Comparison of ENCODE assay signal across 26 cellular contexts in the genomic region with DNA sequence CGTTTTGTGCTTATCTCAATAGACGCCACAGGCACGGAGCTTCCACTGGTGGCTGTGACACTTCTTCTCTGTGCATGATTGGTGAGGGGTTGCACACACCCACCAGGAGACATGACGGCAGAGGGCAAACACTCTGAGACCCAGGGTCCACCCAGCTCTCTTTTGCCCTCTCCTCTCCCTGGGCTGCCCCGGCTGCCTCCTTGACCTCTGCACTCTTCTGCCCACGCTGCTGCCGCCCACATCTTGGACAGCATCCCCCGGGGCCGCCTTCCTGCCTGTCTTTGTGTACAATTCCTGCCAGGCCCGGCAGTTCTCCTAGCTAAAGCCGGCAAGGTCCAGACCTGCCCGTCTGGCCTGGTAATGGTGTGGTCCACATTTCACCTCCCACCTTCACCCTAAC. TPM values are rescaled to one million over a fixed set of nuclear protein-coding genes. Genes with fewer than 3 reads are reported as not detected.
DNase-seq lines count a peak whose midpoint lies in the region; ATAC-seq, FAIRE-seq and TF ChIP-seq lines count a peak whose summit lies in the region.
"Had no signal": no experiment of that assay in that cellular context is flagged by ENCODE, and none has a peak within 500 bp of the region (broad histone marks: within the 10 kb centered on the region; RNA-seq: fewer than 3 reads in every experiment).

No MANE protein-coding gene starts in this region.

- no peak overlapping the region for H3K4ac ChIP-seq in neuronal stem cell (ENCODE audit: low read length)

- TF ChIP-seq EP300 in K562 (IDR thresholded peaks at IDR 0.05; ENCODE audit: low read length) (no peak), HepG2 (IDR thresholded peaks at IDR 0.05; ENCODE audit: low read depth in 2 of 2, low read length in 2 of 2) (no peak), HepG2 (CRISPR knock-in tag; IDR thresholded peaks at IDR 0.05; ENCODE audit: borderline replicate concordance) (no peak)

- BruUV-seq in K562 (replicated peaks; lab: Mats Ljungman, UMichigan) (no TSS peak), HepG2 (replicated peaks; lab: Mats Ljungman, UMichigan) (no TSS peak)

- peaks cover 0 to 6% of the 10 kb centered on the region in 2 experiments; a peak in 1 of 5 replicates for H3K27me3 ChIP-seq in K562 (ENCODE audit: control insufficient read depth in 2 of 2, insufficient read depth in 2 of 2, low read length in 2 of 2)
- peaks cover 1 to 6% of the 10 kb centered on the region in 2 experiments; a peak in 1 of 5 replicates for H3K27me3 ChIP-seq in HepG2 (ENCODE audit: control insufficient read depth in 1 of 2, insufficient read depth in 2 of 2, low read length in 2 of 2)
- H3K27me3 ChIP-seq in neuronal stem cell (ENCODE audit: control insufficient read depth in 3 of 3, insufficient read depth in 3 of 3, low read depth in 1 of 3, low read length in 3 of 3), result no peaks in the 10 kb centered on the region
- H3K27me3 ChIP-seq in upper lobe of right lung, result no peaks in the 10 kb centered on the region
- H3K27me3 ChIP-seq: BLaER1 treated with 17β-estradiol and CSF1 and Interleukin-3, amounts not matched to agents 10 nM and 100 nM; SJCRH30 had no signal

- H3K23ac ChIP-seq in neuronal stem cell (ENCODE audit: low read depth, low read length, poor library complexity), result no peak overlapping the region

- CTCF ChIA-PET in HEK293 (lab: Yijun Ruan, JAX) (interaction anchor here (0.8 kb wide), 1 partner anchor 55 kb away, joined by 6 read pairs; no protein-coding TSS in a partner anchor), K562 (lab: Yijun Ruan, JAX; ENCODE audit: low intra/inter-chr PET ratio) (no interaction called here), HepG2 (lab: Yijun Ruan, JAX; ENCODE audit: low intra/inter-chr PET ratio, low total read pairs) (no interaction called here)

- WGBS in K562 (ENCODE audit: insufficient coverage, low coverage, missing lambda C conversion rate), result 36% methylated on average over 9 of the region's 12 CpGs
- 4% methylated on average over 10 of the region's 12 CpGs for WGBS in HepG2 (ENCODE audit: low lambda C conversion rate)
- no CpG with 5 or more reads among the region's 12 CpGs for WGBS in neuronal stem cell (ENCODE audit: extremely low coverage in 2 of 2, insufficient read length in 2 of 2, insufficient replicate concordance in 1 of 2), 2 donors

- H3K9me1 ChIP-seq in K562 (ENCODE audit: control insufficient read depth, insufficient read depth, low read length), result no peaks in the 10 kb centered on the region

- FAIRE-seq in K562 (lab: Jason Lieb, UNC) (no peak), HepG2 (lab: Jason Lieb, UNC) (no peak)
- FAIRE-seq: A204.1, G401.6, GM12891, RCC 7860 had no signal

- H3K4me3 Mint-ChIP-seq in T-helper 17 cell, result no peak overlapping the region
- H3K4me3 Mint-ChIP-seq: CD4-positive, alpha-beta T cell had no signal

- no peak for ATAC-seq in K562
- peak; percentile 60 for ATAC-seq in HepG2
- no peak for ATAC-seq in T-helper 17 cell
- ATAC-seq in upper lobe of right lung, result no peak
- no peak for ATAC-seq in GM18870 (IDR thresholded peaks at IDR 0.05; ENCODE audit: unreplicated experiment)
- ATAC-seq in esophagus mucosa, result no peak
- ATAC-seq: HCT116, SK-N-SH treated with all-trans-retinoic acid at 6 μM for 48 hours had no signal

- TF ChIP-seq RAD21 in K562 (CRISPR knock-in tag; conservative IDR thresholded peaks at IDR 0.05 in 1 of 2, IDR thresholded peaks at IDR 0.05 in 1 of 2) (no peak), HepG2 (CRISPR knock-in tag; IDR thresholded peaks at IDR 0.05) (no peak)

- no peak overlapping the region for H2AK5ac ChIP-seq in neuronal stem cell (ENCODE audit: low read depth, low read length)

- in situ Hi-C loops in K562 (cut with MboI), result no loop called here
- in situ Hi-C loops in HepG2 (cut with HindIII; ENCODE audit: extremely low pct_ligation_motif_present, low pct_unique_long_range_greater_than_20kb), result no loop called here

- H4K91ac ChIP-seq in neuronal stem cell (ENCODE audit: low read depth, low read length, poor library complexity), result no peak overlapping the region

- H2AFZ ChIP-seq in K562 (ENCODE audit: low read depth, low read length) (no peak overlapping the region), HepG2 (ENCODE audit: low read length) (no peak overlapping the region), neuronal stem cell (ENCODE audit: low read length) (peak overlapping the region; percentile 18)

- no peaks in the 10 kb centered on the region for H3K79me1 ChIP-seq in neuronal stem cell (ENCODE audit: low read depth, low read length)

- H4K20me1 ChIP-seq in K562 (replicated peaks; ENCODE audit: control insufficient read depth, insufficient read depth, low read length), result no peaks in the 10 kb centered on the region
- H4K20me1 ChIP-seq in HepG2 (ENCODE audit: insufficient read depth, low read length), result no peaks in the 10 kb centered on the region
- H4K20me1 ChIP-seq: BLaER1 treated with 17β-estradiol and CSF1 and Interleukin-3, amounts not matched to agents 10 nM and 100 nM had no signal

- no peaks in the 10 kb centered on the region for H3K4me1 ChIP-seq in HEK293 (ENCODE audit: control insufficient read depth, insufficient read depth, low read length)
- H3K4me1 ChIP-seq in K562 (replicated peaks in 1 of 2; ENCODE audit: control insufficient read depth in 2 of 2, insufficient read depth in 2 of 2, low read length in 2 of 2), result no peaks in the 10 kb centered on the region
- H3K4me1 ChIP-seq in HepG2 (ENCODE audit: insufficient read depth, low read length), result peaks cover 19% of the 10 kb centered on the region
- H3K4me1 ChIP-seq in neuronal stem cell (ENCODE audit: control insufficient read depth in 2 of 2, insufficient read depth in 1 of 2, low read depth in 1 of 2, low read length in 2 of 2), result no peaks in the 10 kb centered on the region
- H3K4me1 ChIP-seq in upper lobe of right lung, result no peaks in the 10 kb centered on the region
- H3K4me1 ChIP-seq: SJCRH30 had no signal

- H3K9ac ChIP-seq in K562 (ENCODE audit: insufficient read depth in 1 of 2, low read depth in 2 of 2, low read length in 2 of 2), result no peak overlapping the region
- H3K9ac ChIP-seq in HepG2 (ENCODE audit: insufficient read depth, low read depth, low read length), result no peak overlapping the region
- no peak overlapping the region for H3K9ac ChIP-seq in neuronal stem cell (ENCODE audit: low read depth, low read length, poor library complexity)
- H3K9ac ChIP-seq: BLaER1 treated with 17β-estradiol and CSF1 and Interleukin-3, amounts not matched to agents 10 nM and 100 nM; KMS-11 had no signal

- no peak overlapping the region for H4K8ac ChIP-seq in neuronal stem cell (ENCODE audit: low read depth, low read length)

- DNase-seq in K562 (ENCODE audit: extremely low read depth in 1 of 4, low spot score in 3 of 4) (no peak), HepG2 (ENCODE audit: low spot score) (no peak), neuronal stem cell (ENCODE audit: low spot score) (no peak), T-helper 17 cell (no peak), upper lobe of right lung (no peak)
- DNase-seq: AML-193; CD4-positive, alpha-beta T cell; COR-L47; IMR-90; MM.1S; NCI-H2029; NCI-H446; NCI-H524 treated with DMSO at 0.1 percent for 48 hours; NCI-H774; SJCRH30 had no signal

- H3K9me3 ChIP-seq in HEK293 (ENCODE audit: control insufficient read depth, insufficient read depth, low read depth, low read length) (no peaks in the 10 kb centered on the region), K562 (replicated peaks; ENCODE audit: control insufficient read depth, insufficient read depth, low read depth, low read length) (no peaks in the 10 kb centered on the region), HepG2 (ENCODE audit: low read length) (no peaks in the 10 kb centered on the region), neuronal stem cell (replicated peaks in 1 of 2; ENCODE audit: control insufficient read depth in 2 of 2, insufficient read depth in 1 of 2, low read depth in 1 of 2, low read length in 2 of 2) (no peaks in the 10 kb centered on the region), T-helper 17 cell (ENCODE audit: control insufficient read depth, low read length, poor library complexity, severe bottlenecking) (no peaks in the 10 kb centered on the region), upper lobe of right lung (no peaks in the 10 kb centered on the region)
- H3K9me3 ChIP-seq: BLaER1 treated with 17β-estradiol and CSF1 and Interleukin-3, amounts not matched to agents 10 nM and 100 nM; SJCRH30 had no signal

- no peaks in the 10 kb centered on the region for H3K79me2 ChIP-seq in K562 (ENCODE audit: control insufficient read depth, insufficient read depth, low read length)
- H3K79me2 ChIP-seq in HepG2 (ENCODE audit: insufficient read depth, low read length), result no peaks in the 10 kb centered on the region

- H2BK15ac ChIP-seq in neuronal stem cell (ENCODE audit: low read length), result no peak overlapping the region

- intact Hi-C loops in K562 (cut with micrococcal nuclease), result no loop called here
- intact Hi-C loops in HepG2 (cut with micrococcal nuclease; ENCODE audit: unreplicated experiment), result no loop called here
- intact Hi-C loops in upper lobe of right lung (cut with DNase I), result no loop called here

- H3K4me2 ChIP-seq in K562 (ENCODE audit: insufficient read depth, low read length), result no peak overlapping the region
- H3K4me2 ChIP-seq in HepG2 (ENCODE audit: low read depth, low read length), result no peak overlapping the region
- H3K4me2 ChIP-seq in neuronal stem cell (ENCODE audit: insufficient read depth, low read length, poor library complexity, severe bottlenecking), result no peak overlapping the region
- H3K4me2 ChIP-seq: BLaER1 treated with 17β-estradiol and CSF1 and Interleukin-3, amounts not matched to agents 10 nM and 100 nM; KMS-11 had no signal

- no peaks in the 10 kb centered on the region for H3K4me1 Mint-ChIP-seq in T-helper 17 cell

- no peak overlapping the region for H3K18ac ChIP-seq in neuronal stem cell (ENCODE audit: low read length)

- H3K27ac ChIP-seq in HEK293 (ENCODE audit: extremely low read depth, low read depth, low read length) (no peak overlapping the region), K562 (ENCODE audit: extremely low read depth, low read depth, low read length) (no peak overlapping the region), HepG2 (ENCODE audit: extremely low read length, insufficient read depth, low read length) (no peak overlapping the region), neuronal stem cell (replicated peaks; ENCODE audit: low read length) (no peak overlapping the region), upper lobe of right lung (no peak overlapping the region)
- H3K27ac ChIP-seq: BLaER1 treated with 17β-estradiol and CSF1 and Interleukin-3, amounts not matched to agents 10 nM and 100 nM; KMS-11; SJCRH30 had no signal

- no peak overlapping the region for H2BK5ac ChIP-seq in neuronal stem cell (ENCODE audit: low read length)

- no peak overlapping the region for H3K14ac ChIP-seq in neuronal stem cell (ENCODE audit: low read length)

- H3K36me3 ChIP-seq in HEK293 (ENCODE audit: control insufficient read depth in 2 of 2, insufficient read depth in 1 of 2, low read length in 2 of 2), result no peaks in the 10 kb centered on the region; a peak in 1 of 3 replicates
- H3K36me3 ChIP-seq in K562 (ENCODE audit: control insufficient read depth, insufficient read depth, low read length), result no peaks in the 10 kb centered on the region
- H3K36me3 ChIP-seq in HepG2 (replicated peaks in 1 of 2; ENCODE audit: control insufficient read depth in 1 of 2, insufficient read depth in 2 of 2, low read length in 2 of 2), result no peaks in the 10 kb centered on the region
- H3K36me3 ChIP-seq in neuronal stem cell (replicated peaks in 1 of 2; ENCODE audit: control insufficient read depth in 2 of 2, insufficient read depth in 2 of 2, low read length in 2 of 2), result no peaks in the 10 kb centered on the region
- H3K36me3 ChIP-seq in upper lobe of right lung, result no peaks in the 10 kb centered on the region
- H3K36me3 ChIP-seq: BLaER1 treated with 17β-estradiol and CSF1 and Interleukin-3, amounts not matched to agents 10 nM and 100 nM; SJCRH30 had no signal

- H3K4me3 ChIP-seq in HEK293 (ENCODE audit: low read depth, low read length) (no peak overlapping the region), K562 (no peak overlapping the region), HepG2 (replicated peaks in 1 of 3; ENCODE audit: insufficient read depth in 1 of 3, low read depth in 2 of 3, low read length in 3 of 3) (no peak overlapping the region), neuronal stem cell (ENCODE audit: low read length in 2 of 2) (no peak overlapping the region), upper lobe of right lung (no peak overlapping the region)
- H3K4me3 ChIP-seq: BLaER1 treated with 17β-estradiol and CSF1 and Interleukin-3, amounts not matched to agents 10 nM and 100 nM; SJCRH30 had no signal

- no peak overlapping the region for H2BK120ac ChIP-seq in neuronal stem cell (ENCODE audit: low read depth, low read length)

- no peak for TF ChIP-seq CTCF in HEK293 (tag by site-specific recombination; IDR thresholded peaks at IDR 0.05)
- no peak for TF ChIP-seq CTCF in K562 (IDR thresholded peaks at IDR 0.05 in 2 of 3, conservative IDR thresholded peaks at IDR 0.05 in 1 of 3; ENCODE audit: insufficient read depth in 2 of 3, low read depth in 1 of 3, low read length in 3 of 3)
- no peak for TF ChIP-seq CTCF in HepG2 (CRISPR knock-in tag; IDR thresholded peaks at IDR 0.05)
- TF ChIP-seq CTCF in upper lobe of right lung (IDR thresholded peaks at IDR 0.05), result no peak

- H2BK12ac ChIP-seq in neuronal stem cell (ENCODE audit: low read length), result no peak overlapping the region

- POLR2A ChIA-PET in HEK293 (lab: Yijun Ruan, JAX), result no interaction called here
- POLR2A ChIA-PET in K562 (lab: Yijun Ruan, JAX), result interaction anchor here (0.7 kb wide), 1 partner anchor 91 kb away, joined by 3 read pairs; no protein-coding TSS in a partner anchor
- POLR2A ChIA-PET in HepG2 (lab: Yijun Ruan, JAX), result no interaction called here

- no peak for TF ChIP-seq POLR2A in K562 (conservative IDR thresholded peaks at IDR 0.05)
- TF ChIP-seq POLR2A in HepG2 (IDR thresholded peaks at IDR 0.05; ENCODE audit: insufficient read depth in 1 of 2, low read depth in 2 of 2, low read length in 2 of 2), result no peak

- no peaks in the 10 kb centered on the region for H3K36me3 Mint-ChIP-seq in T-helper 17 cell (ENCODE audit: low read depth)

- peaks cover 30% of the 10 kb centered on the region for H3K27me3 Mint-ChIP-seq in T-helper 17 cell

- H3K27ac Mint-ChIP-seq in T-helper 17 cell, result no peak overlapping the region
- H3K27ac Mint-ChIP-seq: CD4-positive, alpha-beta T cell had no signal

RNA-seq across cellular contexts. Expression of a gene that starts 44.7 kb away (rescaled TPM):
- total RNA-seq in K562 (2011; cell fraction: chromatin; rRNA removed; ENCODE audit: low replicate concordance), result 6.6 TPM in 2 replicates
- 4.2 and 4.7 TPM in 2 replicates for total RNA-seq in K562 (2011; cell fraction: nucleolus; rRNA removed)
- total RNA-seq in K562 (2011; cell fraction: nucleoplasm; rRNA removed), result 3.7 and 5.2 TPM in 2 replicates
- 1.0 and 4.9 TPM in 2 replicates for total RNA-seq in K562 (2014; rRNA removed)
- total RNA-seq in K562 (2014; rRNA removed; fragmentation: Illumina TruSeq; extraction: Trizol), result 0.64 and 1.2 TPM in 2 replicates
- 1.3 and 2.1 TPM in 2 replicates for total RNA-seq in K562 (2015; rRNA removed; fragmentation: Illumina TruSeq; extraction: Trizol)
- 1.1 and 1.7 TPM in 2 replicates for total RNA-seq in K562 (2021)
- 0.64 and 0.78 TPM in 2 replicates for polyA plus RNA-seq in K562 (2011; rRNA removed)
- polyA plus RNA-seq in K562 (2011; cell fraction: cytosol; rRNA removed), result 0.37 and 0.38 TPM in 2 replicates
- 2.2 and 3.4 TPM in 2 replicates for polyA plus RNA-seq in K562 (2011; cell fraction: nucleus; rRNA removed)
- polyA plus RNA-seq in K562 (2012), result 1.0 and 1.3 TPM in 2 replicates
- polyA plus RNA-seq in K562 (2014; fragmentation: Illumina TruSeq; extraction: Trizol), result 1.0 and 1.1 TPM in 2 replicates
- polyA plus RNA-seq in K562 (2014; fragmentation: Nextera tagmentation; extraction: Ambion mirVana), result under 1 TPM; 0.21 to 0.25 TPM
- 1.4 and 1.8 TPM in 2 replicates for polyA plus RNA-seq in K562 (2014; rRNA removed)
- polyA minus RNA-seq in K562 (2011; rRNA and poly(A)+ RNA removed), result 0.63 and 1.9 TPM in 2 replicates
- polyA minus RNA-seq in K562 (2011; cell fraction: cytosol; rRNA and poly(A)+ RNA removed), result not detected in 2 replicates
- 3.1 and 3.9 TPM in 2 replicates for polyA minus RNA-seq in K562 (2011; cell fraction: nucleus; rRNA and poly(A)+ RNA removed)
- 0.60 TPM in 2 replicates for total RNA-seq in HepG2 (2016; rRNA removed; fragmentation: Illumina TruSeq; extraction: Trizol)
- total RNA-seq in HepG2 (2016; cell fraction: cytosol; rRNA removed; fragmentation: Illumina TruSeq; extraction: Trizol; ENCODE audit: low read depth), result 0.09 and 0.20 TPM in 2 replicates
- total RNA-seq in HepG2 (2016; cell fraction: insoluble cytoplasmic fraction; rRNA removed; fragmentation: Illumina TruSeq; extraction: Trizol), result 0.73 and 0.84 TPM in 2 replicates
- total RNA-seq in HepG2 (2016; cell fraction: membrane; rRNA removed; fragmentation: Illumina TruSeq; extraction: Trizol), result 0.37 and 0.38 TPM in 2 replicates
- total RNA-seq in HepG2 (2016; cell fraction: nucleus; rRNA removed; fragmentation: Illumina TruSeq; extraction: Trizol), result 1.8 TPM in 2 replicates
- polyA plus RNA-seq in HepG2 (2011; rRNA removed), result 0.09 and 0.14 TPM in 2 replicates
- 0.04 and 0.05 TPM in 2 replicates for polyA plus RNA-seq in HepG2 (2011; cell fraction: cytosol; rRNA removed)
- 0.26 and 0.66 TPM in 2 replicates for polyA plus RNA-seq in HepG2 (2011; cell fraction: nucleus; rRNA removed)
- polyA plus RNA-seq in HepG2 (2012), result 0.05 and 0.24 TPM in 2 replicates
- polyA plus RNA-seq in HepG2 (2016; cell fraction: cytosol; fragmentation: Illumina TruSeq; extraction: Trizol; ENCODE audit: low read depth), result 0.05 and 0.17 TPM in 2 replicates
- 0.32 and 0.46 TPM in 2 replicates for polyA plus RNA-seq in HepG2 (2016; cell fraction: insoluble cytoplasmic fraction; fragmentation: Illumina TruSeq; extraction: Trizol; ENCODE audit: low read depth)
- polyA plus RNA-seq in HepG2 (2016; cell fraction: membrane; fragmentation: Illumina TruSeq; extraction: Trizol; ENCODE audit: low read depth), result 0.15 and 0.17 TPM in 2 replicates
- polyA plus RNA-seq in HepG2 (2016; cell fraction: nucleus; fragmentation: Illumina TruSeq; extraction: Trizol; ENCODE audit: insufficient read depth, low read depth), result 1.3 and 1.6 TPM in 2 replicates
- polyA minus RNA-seq in HepG2 (2011; rRNA and poly(A)+ RNA removed; ENCODE audit: low replicate concordance), result 0.16 and 2.6 TPM in 2 replicates
- polyA minus RNA-seq in HepG2 (2011; cell fraction: cytosol; rRNA and poly(A)+ RNA removed), result not detected in 2 replicates
- 0.25 and 0.77 TPM in 2 replicates for polyA minus RNA-seq in HepG2 (2011; cell fraction: nucleus; rRNA and poly(A)+ RNA removed)
- polyA plus RNA-seq in neuronal stem cell (2013, experiment 1 of 2), result 0.07 TPM
- polyA plus RNA-seq in neuronal stem cell (2013, experiment 2 of 2), result 0.07 TPM
- total RNA-seq in T-helper 17 cell, result 1 to 10 TPM in 1 of 2 donors, under 1 TPM in 1; 0.13 to 1.2 TPM
- total RNA-seq in upper lobe of right lung, result 0.90 TPM
- 1.1 TPM for total RNA-seq in esophagus mucosa
